ENCODE assay signal across 1 cellular context in genomic region chr1:7663451-7664146, GRCh38.
A peak's percentile ranks its signal among the peaks of the same experiment; 100 is the strongest.
TF ChIP-seq lines count a peak whose summit lies in the region.

No MANE protein-coding gene starts in this region.

TF ChIP-seq in K562, 482 proteins besides CTCF, POLR2A, EP300 and RAD21:
- TF ChIP-seq NR2C1 (IDR thresholded peaks at IDR 0.05) (peak; percentile 32; the same call in 1 of the 2 replicates), NR2C1 (tag; IDR thresholded peaks at IDR 0.05) (peak; percentile 58), ZNF764 (CRISPR knock-in tag; IDR thresholded peaks at IDR 0.05; ENCODE audit: low read depth) (no peak), NR2C2 (CRISPR knock-in tag; IDR thresholded peaks at IDR 0.05) (no peak), NR2C2 (tag; IDR thresholded peaks at IDR 0.05) (peak; percentile 47; the same call in 1 of the 2 replicates)
